Comparison of ENCODE assay signal across 9 cellular contexts in the genomic region with DNA sequence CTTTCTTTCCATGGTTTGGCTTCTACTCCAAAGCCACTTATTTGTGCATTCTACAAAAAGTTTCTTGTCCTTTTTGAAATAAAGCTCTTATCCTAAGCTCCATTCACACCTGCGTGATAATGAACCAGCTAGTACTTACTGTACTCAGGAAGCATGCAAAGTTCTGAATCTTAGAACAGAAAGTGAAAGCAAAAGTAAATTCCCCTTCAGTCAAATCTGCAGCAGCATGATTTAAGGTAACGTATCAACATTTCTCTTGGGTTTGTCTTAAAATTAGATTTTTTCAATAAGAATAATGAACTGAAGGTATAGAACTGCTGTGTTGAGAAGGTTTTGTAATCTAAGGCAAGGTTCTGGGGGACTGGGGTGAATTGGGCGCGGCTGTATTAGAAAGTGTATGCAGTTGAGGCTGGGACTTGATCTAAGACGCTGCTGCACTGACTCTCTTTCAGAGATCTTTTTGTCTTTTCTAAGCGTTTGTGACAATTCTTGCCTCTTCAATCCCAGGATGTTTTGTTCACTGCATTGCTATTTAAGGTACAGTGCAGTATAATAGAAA. TPM values are rescaled to one million over a fixed set of nuclear protein-coding genes. Genes with fewer than 3 reads are reported as not detected.
DNase-seq lines count a peak whose midpoint lies in the region; ATAC-seq and TF ChIP-seq lines count a peak whose summit lies in the region.
"Had no signal": no experiment of that assay in that cellular context is flagged by ENCODE, and none has a peak within 500 bp of the region (broad histone marks: within the 10 kb centered on the region; RNA-seq: fewer than 3 reads in every experiment).

Gene ERAP2 (plus strand): TSS at position 209 of the 559 bp plus-strand sequence. CDS start 3,186 bp downstream, outside the sequence.

- H3K4me1 Mint-ChIP-seq in IgD-negative memory B cell, result peaks cover 49 to 59% (median 54%) of the 10 kb centered on the region in 3 donors
- peaks cover 62% of the 10 kb centered on the region for H3K4me1 Mint-ChIP-seq in T-helper 2 cell treated with Interferon-gamma antibody and Interleukin-4, amounts not matched to agents 5 μg/mL and 100 μg/mL, for 36 hours (ENCODE audit: low read depth)
- H3K4me1 Mint-ChIP-seq in natural killer cell treated with Interleukin-12 subunit alpha and Interleukin-12 subunit beta and Interleukin-15 and Interleukin-18, amount 100 ng/mL, for 72 hours (ENCODE audit: low read depth in 2 of 2), result peaks cover 56 to 66% of the 10 kb centered on the region in 2 donors

- no peak for TF ChIP-seq POLR2A in erythroblast (IDR thresholded peaks at IDR 0.05; ENCODE audit: low read length)

- DNase-seq in GM06990 (ENCODE audit: extremely low read depth, insufficient read length) (peak; percentile 37), erythroblast (lab: John Stamatoyannopoulos, UW) (peak; percentile 62 to 69)
- DNase-seq in T-helper 2 cell treated with Interferon-gamma antibody and Interleukin-4, amounts not matched to agents 5 μg/mL and 100 μg/mL, for 36 hours (ENCODE audit: low spot score), result no peak
- no peak for DNase-seq in natural killer cell treated with Interleukin-12 subunit alpha and Interleukin-12 subunit beta and Interleukin-15 and Interleukin-18, amount 100 ng/mL, for 72 hours (ENCODE audit: low spot score)
- no peak for DNase-seq in NK-92 treated with Interleukin-12 subunit alpha and Interleukin-12 subunit beta, amount 100 ng/mL, for 24 hours (lab: John Stamatoyannopoulos, UW)

- H3K36me3 Mint-ChIP-seq in IgD-negative memory B cell, result peaks cover 5% of the 10 kb centered on the region
- peaks cover 25% of the 10 kb centered on the region for H3K36me3 Mint-ChIP-seq in T-helper 2 cell treated with Interferon-gamma antibody and Interleukin-4, amounts not matched to agents 5 μg/mL and 100 μg/mL, for 36 hours (ENCODE audit: low read depth)
- peaks cover 35% of the 10 kb centered on the region for H3K36me3 Mint-ChIP-seq in natural killer cell treated with Interleukin-12 subunit alpha and Interleukin-12 subunit beta and Interleukin-15 and Interleukin-18, amount 100 ng/mL, for 72 hours

- no peaks in the 10 kb centered on the region for H3K27me3 ChIP-seq in GM06990 (replicated peaks; ENCODE audit: control insufficient read depth, insufficient read depth, low read length)
- H3K27me3 ChIP-seq: cardiac muscle cell had no signal

- no peak for TF ChIP-seq CTCF in GM06990 (IDR thresholded peaks at IDR 0.05; ENCODE audit: insufficient read depth, low read length, poor library complexity, severe bottlenecking)

- peak within 1 kb of the TSS; percentile 97 to 99 (median 98) for H3K4me3 Mint-ChIP-seq in IgD-negative memory B cell
- peak within 1 kb of the TSS; percentile 95 for H3K4me3 Mint-ChIP-seq in T-helper 2 cell treated with Interferon-gamma antibody and Interleukin-4, amounts not matched to agents 5 μg/mL and 100 μg/mL, for 36 hours
- H3K4me3 Mint-ChIP-seq in natural killer cell treated with Interleukin-12 subunit alpha and Interleukin-12 subunit beta and Interleukin-15 and Interleukin-18, amount 100 ng/mL, for 72 hours, result peak within 1 kb of the TSS; percentile 89

- ATAC-seq in GM21528 (IDR thresholded peaks at IDR 0.05; ENCODE audit: low FRiP score, unreplicated experiment), result peak; percentile 59
- peak; percentile 76 to 83 for ATAC-seq in natural killer cell treated with Interleukin-12 subunit alpha and Interleukin-12 subunit beta and Interleukin-15 and Interleukin-18, amount 100 ng/mL, for 72 hours
- ATAC-seq in GM18519 (IDR thresholded peaks at IDR 0.05; ENCODE audit: low FRiP score, unreplicated experiment), result no peak

- peak within 1 kb of the TSS; percentile 77 for H3K4me3 ChIP-seq in GM06990 (replicated peaks; ENCODE audit: low read depth, low read length)
- H3K4me3 ChIP-seq: cardiac muscle cell had no signal

- H3K9me3 Mint-ChIP-seq in IgD-negative memory B cell, result no peaks in the 10 kb centered on the region
- H3K9me3 Mint-ChIP-seq in T-helper 2 cell treated with Interferon-gamma antibody and Interleukin-4, amounts not matched to agents 5 μg/mL and 100 μg/mL, for 36 hours, result no peaks in the 10 kb centered on the region
- H3K9me3 Mint-ChIP-seq in natural killer cell treated with Interleukin-12 subunit alpha and Interleukin-12 subunit beta and Interleukin-15 and Interleukin-18, amount 100 ng/mL, for 72 hours, result no peaks in the 10 kb centered on the region

- H3K27ac Mint-ChIP-seq in IgD-negative memory B cell, result peak within 1 kb of the TSS; percentile 73 to 99 (median 98)
- H3K27ac Mint-ChIP-seq in T-helper 2 cell treated with Interferon-gamma antibody and Interleukin-4, amounts not matched to agents 5 μg/mL and 100 μg/mL, for 36 hours, result peak within 1 kb of the TSS; percentile 94
- peak within 1 kb of the TSS; percentile 98 for H3K27ac Mint-ChIP-seq in natural killer cell treated with Interleukin-12 subunit alpha and Interleukin-12 subunit beta and Interleukin-15 and Interleukin-18, amount 100 ng/mL, for 72 hours

- H3K27me3 Mint-ChIP-seq in IgD-negative memory B cell, result no peaks in the 10 kb centered on the region
- H3K27me3 Mint-ChIP-seq in T-helper 2 cell treated with Interferon-gamma antibody and Interleukin-4, amounts not matched to agents 5 μg/mL and 100 μg/mL, for 36 hours (ENCODE audit: low read depth), result no peaks in the 10 kb centered on the region
- H3K27me3 Mint-ChIP-seq in natural killer cell treated with Interleukin-12 subunit alpha and Interleukin-12 subunit beta and Interleukin-15 and Interleukin-18, amount 100 ng/mL, for 72 hours, result no peaks in the 10 kb centered on the region

- no peaks in the 10 kb centered on the region for H3K36me3 ChIP-seq in GM06990 (ENCODE audit: control insufficient read depth, insufficient read depth, low read length)
- H3K36me3 ChIP-seq: cardiac muscle cell had no signal

RNA-seq across cellular contexts. Expression of gene ERAP2, which starts in this region (rescaled TPM):
- polyA plus RNA-seq in IgD-negative memory B cell, result 87.4 TPM
- total RNA-seq in natural killer cell treated with Interleukin-12 subunit alpha and Interleukin-12 subunit beta and Interleukin-15 and Interleukin-18, amount 100 ng/mL, for 72 hours, result 100 to 1,000 TPM; 103 to 301 TPM
- total RNA-seq: cardiac muscle cell had no signal

Comparison
In these comparisons a context has a peak if more than half of its experiments do, and no peak if none do; other contexts are left out.
1. DNase-seq: peak in GM06990 (single experiment) and erythroblast (2 of 2); none in T-helper 2 cell treated with Interferon-gamma antibody and Interleukin-4, amounts not matched to agents 5 μg/mL and 100 μg/mL, for 36 hours (single experiment), natural killer cell treated with Interleukin-12 subunit alpha and Interleukin-12 subunit beta and Interleukin-15 and Interleukin-18, amount 100 ng/mL, for 72 hours (single experiment) and NK-92 treated with Interleukin-12 subunit alpha and Interleukin-12 subunit beta, amount 100 ng/mL, for 24 hours (single experiment).
2. Peak in every context shown above with its lines, with median percentiles within 50 percentile points of each other: H3K27ac Mint-ChIP-seq and H3K4me3 Mint-ChIP-seq.